1 cellular context compared by ENCODE assay signal in the genomic region with DNA sequence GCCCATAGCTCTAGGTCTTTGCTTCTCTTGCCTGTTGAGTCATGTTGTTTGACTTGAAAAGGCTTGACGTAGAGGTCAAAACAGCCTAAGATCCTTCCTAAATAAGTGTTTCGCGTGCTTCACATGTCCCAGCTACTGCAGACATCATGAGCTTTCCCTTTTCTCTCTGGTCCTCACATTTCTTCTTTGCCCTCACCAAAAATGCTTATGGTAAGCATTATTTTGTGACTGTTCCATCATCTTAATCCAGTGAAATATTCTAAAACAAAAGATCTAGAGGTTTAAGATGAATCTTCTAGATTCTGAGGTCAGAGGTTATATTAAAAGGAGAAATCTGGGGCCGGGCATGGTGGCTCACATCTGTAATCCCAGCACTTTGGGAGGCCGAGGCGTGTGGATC.
TF ChIP-seq lines count a peak whose summit lies in the region.

No MANE protein-coding gene starts in this region.

TF ChIP-seq in HepG2, 621 proteins besides CTCF, POLR2A, EP300 and RAD21 (continued from another document):
- TF ChIP-seq ZIK1 (CRISPR knock-in tag; IDR thresholded peaks at IDR 0.05; ENCODE audit: borderline replicate concordance, low read depth) (no peak), ZNF34 (CRISPR knock-in tag; IDR thresholded peaks at IDR 0.05; ENCODE audit: borderline replicate concordance) (no peak), ZNF878 (CRISPR knock-in tag; IDR thresholded peaks at IDR 0.05) (0 out of 2 replicates have a peak, but pooled peaks have one; percentile 6), PAWR (CRISPR knock-in tag; IDR thresholded peaks at IDR 0.05; ENCODE audit: borderline replicate concordance) (no peak), ZNF350 (CRISPR knock-in tag; IDR thresholded peaks at IDR 0.05; ENCODE audit: borderline replicate concordance, low read depth) (no peak), ZC3H13 (CRISPR knock-in tag; IDR thresholded peaks at IDR 0.05) (no peak), ZBTB7B (CRISPR knock-in tag; IDR thresholded peaks at IDR 0.05) (0 out of 2 replicates have a peak, but pooled peaks have one; percentile 12), MXD4 (CRISPR knock-in tag; IDR thresholded peaks at IDR 0.05) (0 out of 2 replicates have a peak, but pooled peaks have one; percentile 2), ZNF670 (CRISPR knock-in tag; IDR thresholded peaks at IDR 0.05; ENCODE audit: borderline replicate concordance) (no peak), RXRB (CRISPR knock-in tag; IDR thresholded peaks at IDR 0.05; ENCODE audit: borderline replicate concordance) (0 out of 2 replicates have a peak, but pooled peaks have one; percentile 7), ZNF343 (CRISPR knock-in tag; IDR thresholded peaks at IDR 0.05) (no peak), FOXA3 (CRISPR knock-in tag; IDR thresholded peaks at IDR 0.05) (peak; percentile 24; the same call in 1 of the 2 replicates), MAFK (conservative IDR thresholded peaks at IDR 0.05 in 1 of 2, IDR thresholded peaks at IDR 0.05 in 1 of 2; ENCODE audit: low read length in 2 of 2) (peak; percentile 54 to 69; a peak in 3 of 4 replicates), PHF8 (CRISPR knock-in tag; IDR thresholded peaks at IDR 0.05) (no peak), MAFF (IDR thresholded peaks at IDR 0.05; ENCODE audit: low read depth, low read length) (peak; percentile 50; the same call in 1 of the 2 replicates), ZNF30 (CRISPR knock-in tag; IDR thresholded peaks at IDR 0.05) (no peak), LCORL (IDR thresholded peaks at IDR 0.05) (no peak), LCORL (CRISPR knock-in tag; IDR thresholded peaks at IDR 0.05) (0 out of 2 replicates have a peak, but pooled peaks have one; percentile 11), ZNF556 (CRISPR knock-in tag; IDR thresholded peaks at IDR 0.05; ENCODE audit: borderline replicate concordance) (no peak), SOX5 (CRISPR knock-in tag; IDR thresholded peaks at IDR 0.05; ENCODE audit: borderline replicate concordance) (0 out of 2 replicates have a peak, but pooled peaks have one; percentile 3), ZNF138 (CRISPR knock-in tag; IDR thresholded peaks at IDR 0.05; ENCODE audit: low read depth) (no peak), TEAD3 (CRISPR knock-in tag; optimal IDR thresholded peaks at IDR 0.05; ENCODE audit: borderline replicate concordance) (peak; percentile 4), PHF21A (CRISPR knock-in tag; IDR thresholded peaks at IDR 0.05) (peak; percentile 12; the same call in 1 of the 2 replicates)
